1 cellular context compared by ENCODE assay signal in the genomic region with DNA sequence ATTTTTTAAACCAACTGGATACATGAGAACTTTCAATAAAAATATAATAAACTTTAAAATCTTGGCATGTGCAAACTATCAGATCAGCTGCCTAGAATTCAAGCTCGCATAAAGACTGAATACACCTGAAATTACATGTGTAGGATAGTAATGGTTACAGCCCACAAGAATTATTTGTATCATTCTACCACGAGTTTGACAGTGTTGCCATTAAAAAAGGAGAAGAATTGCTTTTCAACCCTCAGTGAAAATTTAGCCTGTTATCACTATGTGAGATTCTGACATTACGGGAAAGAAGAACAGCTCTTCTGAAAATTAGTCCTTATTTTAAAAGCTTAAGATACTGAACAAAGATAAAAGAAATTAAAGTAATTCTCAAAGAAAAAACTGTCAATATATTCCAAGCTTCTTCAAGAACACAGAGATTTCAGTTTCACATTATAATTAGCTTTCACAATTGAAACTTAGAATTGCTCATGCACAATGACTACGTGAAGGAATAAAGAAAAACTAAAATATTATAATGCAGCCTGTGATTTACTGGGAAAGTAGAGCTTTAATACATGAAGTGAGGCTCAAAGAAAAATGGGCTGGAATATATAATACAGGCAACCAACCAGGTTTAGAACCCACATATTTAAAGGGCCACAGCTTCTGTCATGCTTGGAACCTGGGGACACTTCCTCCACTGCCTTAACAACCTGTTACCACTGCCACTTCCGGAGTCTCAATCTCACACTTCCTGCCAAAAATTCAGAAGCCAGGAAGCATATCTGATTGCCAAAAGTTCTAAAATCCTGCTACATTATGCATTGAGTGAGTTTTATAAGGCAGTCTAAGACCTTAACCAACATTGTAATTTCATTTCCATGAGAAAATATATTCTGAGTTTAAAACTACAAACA.
A peak's percentile ranks its signal among the peaks of the same experiment; 100 is the strongest.
TF ChIP-seq lines count a peak whose summit lies in the region.

No MANE protein-coding gene starts in this region.

TF ChIP-seq in HepG2, 621 proteins besides CTCF, POLR2A, EP300 and RAD21:
- TF ChIP-seq KAT8 (CRISPR knock-in tag; IDR thresholded peaks at IDR 0.05) (no peak), KDM1A (CRISPR knock-in tag; IDR thresholded peaks at IDR 0.05) (no peak), JUND (CRISPR knock-in tag; IDR thresholded peaks at IDR 0.05) (no peak), GABPA (IDR thresholded peaks at IDR 0.05; ENCODE audit: low read depth, low read length) (no peak), GABPA (CRISPR knock-in tag; IDR thresholded peaks at IDR 0.05; ENCODE audit: low read depth) (peak; percentile 47)
- TF ChIP-seq, protein P1, sequence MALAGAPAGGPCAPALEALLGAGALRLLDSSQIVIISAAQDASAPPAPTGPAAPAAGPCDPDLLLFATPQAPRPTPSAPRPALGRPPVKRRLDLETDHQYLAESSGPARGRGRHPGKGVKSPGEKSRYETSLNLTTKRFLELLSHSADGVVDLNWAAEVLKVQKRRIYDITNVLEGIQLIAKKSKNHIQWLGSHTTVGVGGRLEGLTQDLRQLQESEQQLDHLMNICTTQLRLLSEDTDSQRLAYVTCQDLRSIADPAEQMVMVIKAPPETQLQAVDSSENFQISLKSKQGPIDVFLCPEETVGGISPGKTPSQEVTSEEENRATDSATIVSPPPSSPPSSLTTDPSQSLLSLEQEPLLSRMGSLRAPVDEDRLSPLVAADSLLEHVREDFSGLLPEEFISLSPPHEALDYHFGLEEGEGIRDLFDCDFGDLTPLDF (CRISPR knock-in tag; IDR thresholded peaks at IDR 0.05) = no peak
